12 cellular contexts compared by ENCODE assay signal in genomic region chr10:34407227-34407626, GRCh38.
A peak's percentile ranks its signal among the peaks of the same experiment; 100 is the strongest.
DNase-seq lines count a peak whose midpoint lies in the region; ATAC-seq and TF ChIP-seq lines count a peak whose summit lies in the region.
"Had no signal": no experiment of that assay in that cellular context is flagged by ENCODE, and none has a peak within 500 bp of the region (broad histone marks: within the 10 kb centered on the region; RNA-seq: fewer than 3 reads in every experiment).

No MANE protein-coding gene starts in this region.

- DNase-seq in Caki2 (ENCODE audit: low read depth) (peak; percentile 59), LHCN-M2 (ENCODE audit: low read depth) (peak; percentile 62), choroid plexus epithelial cell (ENCODE audit: low read depth) (peak; percentile 89), NCI-H1436 treated with DMSO at 0.1 percent for 48 hours (lab: John Stamatoyannopoulos, UW) (no peak), left lobe of liver (ENCODE audit: low spot score) (no peak), ACHN (no peak)
- no peak for DNase-seq in activated CD8-positive, alpha-beta memory T cell treated with anti-CD3 and anti-CD28 coated beads, Interleukin-2, amount 50 U/mL, for 4 hours
- DNase-seq: activated T-cell treated with anti-CD3 and anti-CD28 coated beads, Interleukin-2, amount 50 U/mL, for 24 hours; COR-L47; NCI-H82 had no signal

- no peak for TF ChIP-seq CTCF in choroid plexus epithelial cell (conservative IDR thresholded peaks at IDR 0.05; ENCODE audit: low read depth, low read length)
- no peak for TF ChIP-seq CTCF in nephron (IDR thresholded peaks at IDR 0.05; ENCODE audit: unreplicated experiment in 3 of 3)

- H3K27me3 Mint-ChIP-seq in nephron (ENCODE audit: low read depth), result no peaks in the 10 kb centered on the region
- H3K27me3 Mint-ChIP-seq: activated T-cell treated with anti-CD3 and anti-CD28 coated beads, Interleukin-2, amount 50 U/mL, for 24 hours; central memory CD8-positive, alpha-beta T cell had no signal

- H3K9me3 Mint-ChIP-seq in nephron, result no peaks in the 10 kb centered on the region
- H3K9me3 Mint-ChIP-seq: activated T-cell treated with anti-CD3 and anti-CD28 coated beads, Interleukin-2, amount 50 U/mL, for 24 hours; central memory CD8-positive, alpha-beta T cell had no signal

- H3K4me3 Mint-ChIP-seq in nephron, result no peak overlapping the region
- H3K4me3 Mint-ChIP-seq: activated T-cell treated with anti-CD3 and anti-CD28 coated beads, Interleukin-2, amount 50 U/mL, for 24 hours; central memory CD8-positive, alpha-beta T cell had no signal

- H3K27ac Mint-ChIP-seq in nephron, result peak overlapping the region in 2 of 3 experiments; percentile 15 to 33
- H3K27ac Mint-ChIP-seq: activated T-cell treated with anti-CD3 and anti-CD28 coated beads, Interleukin-2, amount 50 U/mL, for 24 hours had no signal

- in situ Hi-C loops in Caki2 (cut with HindIII; ENCODE audit: low pct_unique_long_range_greater_than_20kb, low sequenced_read_pairs), result no loop called here
- in situ Hi-C loops in ACHN (cut with HindIII; ENCODE audit: low pct_ligation_motif_present, low pct_unique_long_range_greater_than_20kb, low sequenced_read_pairs), result no loop called here

- no peaks in the 10 kb centered on the region for H3K36me3 Mint-ChIP-seq in nephron (ENCODE audit: low read depth)

- H3K4me1 Mint-ChIP-seq in nephron, result peaks cover 37% of the 10 kb centered on the region
- H3K4me1 Mint-ChIP-seq: central memory CD8-positive, alpha-beta T cell had no signal

- ATAC-seq in left lobe of liver, result no peak

- H3K4me3 ChIP-seq in choroid plexus epithelial cell (ENCODE audit: low read depth, low read length), result no peak overlapping the region

Comparison
In these comparisons a context has a peak if more than half of its experiments do, and no peak if none do; other contexts are left out.
1. DNase-seq: peak in Caki2 (single experiment), LHCN-M2 (single experiment) and choroid plexus epithelial cell (single experiment); none in activated CD8-positive, alpha-beta memory T cell treated with anti-CD3 and anti-CD28 coated beads, Interleukin-2, amount 50 U/mL, for 4 hours (single experiment), NCI-H1436 treated with DMSO at 0.1 percent for 48 hours (single experiment), left lobe of liver (single experiment) and ACHN (single experiment).